8 cellular contexts compared by ENCODE assay signal in the genomic region with DNA sequence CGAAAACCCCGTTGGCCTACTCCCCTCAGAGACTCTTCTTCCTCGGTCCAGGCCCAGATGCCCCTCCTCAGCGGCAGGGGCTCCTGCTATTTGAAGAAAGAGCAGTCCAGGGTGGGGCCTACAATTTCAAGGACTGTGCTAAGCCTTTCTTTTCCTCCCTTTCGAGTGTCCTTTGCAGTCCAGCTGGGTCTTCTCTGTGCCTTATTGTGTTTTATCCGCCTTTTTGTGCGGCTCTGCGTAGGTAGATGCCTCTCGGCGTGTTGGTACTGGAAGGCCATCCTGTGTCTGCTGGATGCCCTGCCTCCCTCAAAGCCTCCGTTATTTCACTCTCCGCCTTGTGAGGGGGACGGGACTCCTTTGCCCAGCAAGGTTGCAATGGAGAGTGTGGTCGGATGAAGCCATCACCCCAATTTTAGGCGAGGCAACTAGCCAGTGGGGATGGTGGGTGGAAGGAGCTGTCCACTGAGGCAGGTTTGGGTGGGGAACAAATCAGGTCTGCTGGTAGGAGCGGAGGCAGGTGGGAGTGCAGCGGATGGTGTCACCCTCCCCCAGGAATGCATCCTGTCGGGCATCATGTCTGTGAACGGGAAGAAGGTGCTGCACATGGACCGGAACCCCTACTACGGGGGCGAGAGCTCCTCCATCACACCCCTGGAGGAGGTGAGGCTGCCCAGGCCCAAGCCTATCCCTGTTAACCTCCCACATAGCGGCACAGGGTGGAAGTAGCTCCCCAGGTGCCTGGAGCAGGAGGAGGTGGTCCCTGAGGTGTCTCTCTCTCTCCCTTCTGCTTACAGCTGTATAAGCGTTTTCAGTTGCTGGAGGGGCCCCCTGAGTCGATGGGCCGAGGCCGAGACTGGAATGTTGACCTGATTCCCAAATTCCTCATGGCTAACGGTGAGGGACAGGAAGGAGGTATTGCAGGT. TPM values are rescaled to one million over a fixed set of nuclear protein-coding genes. Genes with fewer than 3 reads are reported as not detected.
DNase-seq lines count a peak whose midpoint lies in the region; ATAC-seq and TF ChIP-seq lines count a peak whose summit lies in the region.

No MANE protein-coding gene starts in this region.

- peak overlapping the region; percentile 19 for H4K12ac ChIP-seq in trophoblast cell (ENCODE audit: low read depth, low read length)

- H3K4me1 ChIP-seq in DND-41 (ENCODE audit: insufficient read depth, low read length) = peaks cover 30% of the 10 kb centered on the region
- peaks cover 2 to 5% of the 10 kb centered on the region in 2 donors for H3K4me1 ChIP-seq in esophagus (ENCODE audit: control insufficient read depth in 2 of 2, insufficient read depth in 2 of 2, low read length in 1 of 2)
- H3K4me1 ChIP-seq in trophoblast cell (ENCODE audit: control insufficient read depth in 1 of 2, insufficient read depth in 2 of 2, low read length in 2 of 2) = peaks cover 10% of the 10 kb centered on the region in 2 experiments

- H3K4me3 ChIP-seq in DND-41 (ENCODE audit: low read depth in 1 of 2, low read length in 2 of 2) (peak overlapping the region; percentile 33 to 73; a peak in 3 of 4 replicates), esophagus (ENCODE audit: low read depth in 1 of 2, low read length in 2 of 2) (peak overlapping the region; percentile 49 to 78), trophoblast cell (ENCODE audit: low read depth, low read length) (peak overlapping the region; percentile 94)

- no peak for TF ChIP-seq CTCF in DND-41 (IDR thresholded peaks at IDR 0.05; ENCODE audit: borderline replicate concordance, extremely low read depth, low read length, poor library complexity, severe bottlenecking)
- no peak for TF ChIP-seq CTCF in RWPE1 (conservative IDR thresholded peaks at IDR 0.05; ENCODE audit: low read depth)

- H3K14ac ChIP-seq in trophoblast cell (ENCODE audit: low read length) = peak overlapping the region; percentile 82

- H3K27me3 ChIP-seq in DND-41 (ENCODE audit: insufficient read depth, low read length, poor library complexity) (no peaks in the 10 kb centered on the region), esophagus (ENCODE audit: control insufficient read depth in 1 of 2, insufficient read depth in 2 of 2, low read length in 2 of 2) (no peaks in the 10 kb centered on the region), trophoblast cell (ENCODE audit: insufficient read depth, low read length) (no peaks in the 10 kb centered on the region)

- H3K36me3 ChIP-seq in DND-41 (ENCODE audit: insufficient read depth, low read length) (peaks cover 71% of the 10 kb centered on the region), esophagus (ENCODE audit: control insufficient read depth in 2 of 2, insufficient read depth in 2 of 2, low read length in 1 of 2) (peaks cover 0 to 33% of the 10 kb centered on the region in 2 donors), trophoblast cell (ENCODE audit: control insufficient read depth in 1 of 2, insufficient read depth in 2 of 2, low read length in 2 of 2) (peaks cover 70 to 73% of the 10 kb centered on the region in 2 experiments)

- H3K9me3 ChIP-seq in DND-41 (ENCODE audit: insufficient read depth, low read length, severe bottlenecking) (no peaks in the 10 kb centered on the region), esophagus (ENCODE audit: control insufficient read depth in 2 of 2, insufficient read depth in 1 of 2, low read depth in 1 of 2, low read length in 1 of 2) (no peaks in the 10 kb centered on the region), trophoblast cell (ENCODE audit: insufficient read depth, low read depth, low read length) (no peaks in the 10 kb centered on the region)

- POLR2A ChIA-PET in RWPE1 (lab: Yijun Ruan, JAX; ENCODE audit: low non-redundant PET) = no interaction called here

- peak overlapping the region; percentile 67 for H3K9ac ChIP-seq in DND-41 (ENCODE audit: low read depth, low read length)
- peak overlapping the region; percentile 73 for H3K9ac ChIP-seq in trophoblast cell (ENCODE audit: low read length)

- H3K27ac ChIP-seq in DND-41 (ENCODE audit: low read length) = peak overlapping the region; percentile 56
- H3K27ac ChIP-seq in RWPE1 = peak overlapping the region; percentile 83
- no peak overlapping the region for H3K27ac ChIP-seq in esophagus (ENCODE audit: low read depth in 2 of 2, low read length in 1 of 2)
- H3K27ac ChIP-seq in trophoblast cell (ENCODE audit: low read depth, low read length) = no peak overlapping the region

- H2BK12ac ChIP-seq in trophoblast cell (ENCODE audit: low read length) = no peak overlapping the region

- peak overlapping the region; percentile 95 for H3K4ac ChIP-seq in trophoblast cell (ENCODE audit: low read depth, low read length)

- peaks cover 10% of the 10 kb centered on the region for H3K79me1 ChIP-seq in trophoblast cell (ENCODE audit: low read length)

- no peak overlapping the region for H2AFZ ChIP-seq in DND-41 (ENCODE audit: low read depth, low read length)
- H2AFZ ChIP-seq in trophoblast cell (ENCODE audit: insufficient read depth, low read length, poor library complexity) = no peak overlapping the region

- H3K18ac ChIP-seq in trophoblast cell (ENCODE audit: low read length) = peak overlapping the region; percentile 21

- H3K4me2 ChIP-seq in DND-41 (ENCODE audit: insufficient read depth, low read length) (peak overlapping the region; percentile 91), trophoblast cell (ENCODE audit: low read length) (peak overlapping the region; percentile 88)

- peaks cover 31% of the 10 kb centered on the region for H3K79me2 ChIP-seq in DND-41 (ENCODE audit: insufficient read depth, low read length)
- peaks cover 16% of the 10 kb centered on the region for H3K79me2 ChIP-seq in trophoblast cell (ENCODE audit: control insufficient read depth, insufficient read depth, low read length, poor library complexity)

- ATAC-seq in DND-41 (ENCODE audit: insufficient read depth, low read depth) (no peak), HG02852 (IDR thresholded peaks at IDR 0.05; ENCODE audit: unreplicated experiment) (no peak)

- peak overlapping the region; percentile 23 for H4K8ac ChIP-seq in trophoblast cell (ENCODE audit: low read depth, low read length)

- H2AK5ac ChIP-seq in trophoblast cell (ENCODE audit: low read length) = peak overlapping the region; percentile 88

- DNase-seq in DND-41 = no peak
- DNase-seq in RWPE1 (ENCODE audit: low spot score) = no peak
- no peak for DNase-seq in trophoblast cell
- no peak for DNase-seq in NCI-H2227 (lab: John Stamatoyannopoulos, UW; ENCODE audit: unreplicated experiment)
- no peak for DNase-seq in medulla oblongata (ENCODE audit: extremely low spot score)
- DNase-seq in iPS-NIHi7 (ENCODE audit: extremely low spot score) = no peak

- CTCF ChIA-PET in RWPE1 (lab: Yijun Ruan, JAX) = no interaction called here

- H4K91ac ChIP-seq in trophoblast cell (ENCODE audit: low read depth, low read length) = peak overlapping the region; percentile 39

- H2BK120ac ChIP-seq in trophoblast cell (ENCODE audit: insufficient read depth, low read length, poor library complexity) = no peak overlapping the region

- H4K20me1 ChIP-seq in DND-41 (ENCODE audit: insufficient read depth, low read length) = peaks cover 28% of the 10 kb centered on the region

- H3K23ac ChIP-seq in trophoblast cell (ENCODE audit: low read length) = no peak overlapping the region

- no peak overlapping the region for H2BK5ac ChIP-seq in trophoblast cell (ENCODE audit: low read depth, low read length, poor library complexity)

- 34 to 63% methylated on average over 28 of the region's 28 CpGs for WGBS in esophagus, 2 donors
- WGBS in trophoblast cell (ENCODE audit: extremely low coverage, insufficient coverage, insufficient read length) = no CpG with 5 or more reads among the region's 28 CpGs

RNA-seq across cellular contexts. Expression of gene GDI1, which starts 1.3 kb away (rescaled TPM):
- 10 to 100 TPM; 46.4 to 63.5 TPM for polyA plus RNA-seq in esophagus
- polyA plus RNA-seq in trophoblast cell (2013) = 125 and 126 TPM in 2 replicates

RNA-seq across cellular contexts. Expression of gene FAM50A, which starts 5.7 kb away (rescaled TPM):
- 10 to 100 TPM; 37.5 to 46.6 TPM for polyA plus RNA-seq in esophagus
- 90.4 and 92.5 TPM in 2 replicates for polyA plus RNA-seq in trophoblast cell (2013)

RNA-seq across cellular contexts. Expression of gene ATP6AP1, which starts 9.8 kb away (rescaled TPM):
- polyA plus RNA-seq in esophagus = 10 to 100 TPM; 40.3 to 65.8 TPM
- 124 and 130 TPM in 2 replicates for polyA plus RNA-seq in trophoblast cell (2013)

RNA-seq across cellular contexts. Expression of gene PLXNA3, which starts 19.8 kb away (rescaled TPM):
- 10 to 100 TPM in 1 of 2 donors, 1 to 10 TPM in 1; 4.3 to 19.0 TPM for polyA plus RNA-seq in esophagus
- 43.5 and 48.7 TPM in 2 replicates for polyA plus RNA-seq in trophoblast cell (2013)

RNA-seq across cellular contexts. Expression of gene TAFAZZIN, which starts 26.9 kb away (rescaled TPM):
- 10 to 100 TPM; 28.9 to 59.5 TPM for polyA plus RNA-seq in esophagus
- 14.4 and 14.7 TPM in 2 replicates for polyA plus RNA-seq in trophoblast cell (2013)

Comparison
In these comparisons a context has a peak if more than half of its experiments do, and no peak if none do; other contexts are left out.
1. H3K27ac ChIP-seq: peak in DND-41 (single experiment) and RWPE1 (single experiment); none in esophagus (0 of 2) and trophoblast cell (single experiment).
2. Peak in every context shown above with its lines, with median percentiles within 50 percentile points of each other: H3K4me3 ChIP-seq.